8 cellular contexts compared by ENCODE assay signal in the genomic region with DNA sequence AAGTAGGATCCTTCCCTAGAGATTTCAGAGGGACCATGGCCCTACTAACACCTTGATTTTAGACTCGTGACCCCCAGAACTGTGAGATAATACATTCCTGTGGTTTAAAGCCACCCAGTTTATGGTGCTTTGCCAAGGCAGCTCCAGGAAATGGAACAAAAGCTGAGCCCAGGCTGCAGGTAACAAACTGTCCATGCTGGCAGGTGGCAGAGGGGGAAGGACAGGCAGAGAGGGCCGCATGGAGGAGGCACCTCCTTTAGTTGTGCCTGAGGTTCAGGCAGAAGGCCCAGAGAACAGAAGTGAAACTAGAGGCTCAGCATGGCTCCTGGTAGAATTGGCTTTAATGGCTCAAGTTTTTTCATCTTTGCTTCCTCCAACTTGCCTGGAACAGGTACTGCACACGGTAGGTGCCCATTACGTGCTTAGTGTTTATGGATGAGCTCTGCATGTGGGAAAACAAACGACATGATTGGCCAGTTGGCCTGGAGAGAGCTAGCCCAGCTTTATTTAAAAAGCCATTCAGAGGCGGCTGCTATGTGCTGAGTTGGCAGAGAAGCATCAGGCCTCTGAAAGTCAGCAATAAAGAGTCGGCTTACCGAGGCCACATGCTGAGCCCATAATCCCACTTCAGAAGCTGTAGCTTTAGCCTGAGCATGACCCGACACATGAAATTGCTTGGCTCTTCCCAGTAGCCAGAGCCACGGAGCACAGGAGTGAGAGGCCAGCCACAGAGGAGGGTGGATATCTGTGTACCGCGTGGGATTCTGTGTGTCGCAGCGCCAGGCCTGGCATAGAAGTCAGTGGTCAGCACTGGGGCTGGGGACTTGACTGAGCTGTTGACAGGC. TPM values are rescaled to one million over a fixed set of nuclear protein-coding genes. Genes with fewer than 3 reads are reported as not detected.
A peak's percentile ranks its signal among the peaks of the same experiment; 100 is the strongest.
DNase-seq lines count a peak whose midpoint lies in the region; ATAC-seq and TF ChIP-seq lines count a peak whose summit lies in the region.

No MANE protein-coding gene starts in this region.

- H3K9me3 ChIP-seq in HUES64 (ENCODE audit: insufficient read depth, low read depth, low read length) (no peaks in the 10 kb centered on the region), NT2/D1 (ENCODE audit: insufficient read depth, low read length) (no peaks in the 10 kb centered on the region), left ventricle myocardium inferior (replicated peaks) (no peaks in the 10 kb centered on the region), skeletal muscle tissue (ENCODE audit: control insufficient read depth in 3 of 3, low read length in 3 of 3) (no peaks in the 10 kb centered on the region)

- intact Hi-C loops in left ventricle myocardium inferior (cut with micrococcal nuclease): no loop called here

- H3K36me3 ChIP-seq in HUES64 (ENCODE audit: insufficient read depth, low read length): no peaks in the 10 kb centered on the region
- H3K36me3 ChIP-seq in NT2/D1 (ENCODE audit: insufficient read depth, insufficient read length, low read length): no peaks in the 10 kb centered on the region
- H3K36me3 ChIP-seq in left ventricle myocardium inferior: no peaks in the 10 kb centered on the region
- no peaks in the 10 kb centered on the region for H3K36me3 ChIP-seq in skeletal muscle tissue (ENCODE audit: control insufficient read depth in 3 of 3, insufficient read depth in 3 of 3, low read length in 3 of 3)

- H3K4me1 ChIP-seq in HUES64 (ENCODE audit: insufficient read depth, low read length): peaks cover 20% of the 10 kb centered on the region
- H3K4me1 ChIP-seq in NT2/D1 (ENCODE audit: insufficient read depth, insufficient read length): peaks cover 14% of the 10 kb centered on the region
- peaks cover 100% of the 10 kb centered on the region for H3K4me1 ChIP-seq in left ventricle myocardium inferior
- peaks cover 83 to 87% (median 84%) of the 10 kb centered on the region in 3 donors for H3K4me1 ChIP-seq in skeletal muscle tissue (ENCODE audit: control insufficient read depth in 3 of 3, insufficient read depth in 3 of 3, low read length in 3 of 3)

- in situ Hi-C loops in GM13977 (cut with MboI; ENCODE audit: low pct_unique_long_range_greater_than_20kb, low sequenced_read_pairs, unreplicated experiment): no loop called here

- H3K27me3 ChIP-seq in HUES64 (ENCODE audit: insufficient read depth, low read length) (no peaks in the 10 kb centered on the region), NT2/D1 (ENCODE audit: insufficient read depth, insufficient read length) (no peaks in the 10 kb centered on the region), left ventricle myocardium inferior (ENCODE audit: low read depth) (no peaks in the 10 kb centered on the region), skeletal muscle tissue (ENCODE audit: control insufficient read depth in 3 of 3, insufficient read depth in 3 of 3, low read length in 3 of 3) (no peaks in the 10 kb centered on the region)

- peak; percentile 67 for DNase-seq in NT2/D1 (ENCODE audit: low read depth, low spot score)
- peak; percentile 32 for DNase-seq in left ventricle myocardium inferior
- no peak for DNase-seq in T-helper 2 cell
- DNase-seq in activated T-cell treated with anti-CD3 and anti-CD28 coated beads, Interleukin-2, amount 50 U/mL, for 48 hours: no peak
- no peak for DNase-seq in GM13977 (ENCODE audit: low spot score)

- no peak for ATAC-seq in SK-N-SH treated with all-trans-retinoic acid at 6 μM for 48 hours

- H3K4me3 ChIP-seq in HUES64 (ENCODE audit: low read length): no peak overlapping the region
- H3K4me3 ChIP-seq in NT2/D1 (ENCODE audit: insufficient read length, low read depth): no peak overlapping the region
- no peak overlapping the region for H3K4me3 ChIP-seq in left ventricle myocardium inferior
- no peak overlapping the region for H3K4me3 ChIP-seq in skeletal muscle tissue (ENCODE audit: low read length in 3 of 3)

- 40% methylated on average over 14 of the region's 14 CpGs for WGBS in HUES64

- TF ChIP-seq CTCF in left ventricle myocardium inferior (IDR thresholded peaks at IDR 0.05; ENCODE audit: borderline replicate concordance) (no peak), GM13977 (IDR thresholded peaks at IDR 0.05; ENCODE audit: extremely low read depth, insufficient read depth, missing control alignments) (no peak)

- H3K27ac ChIP-seq in HUES64 (ENCODE audit: low read depth, low read length): peak overlapping the region; percentile 1; the same call in 1 of the 2 replicates
- peak overlapping the region; percentile 95 for H3K27ac ChIP-seq in left ventricle myocardium inferior (replicated peaks)
- peak overlapping the region; percentile 82 for H3K27ac ChIP-seq in skeletal muscle tissue (ENCODE audit: low read depth, low read length)

- H3K9ac ChIP-seq in HUES64 (ENCODE audit: low read depth, low read length) (no peak overlapping the region), NT2/D1 (ENCODE audit: insufficient read length, low read depth) (no peak overlapping the region), skeletal muscle tissue (ENCODE audit: low read depth in 1 of 3, low read length in 3 of 3) (peak overlapping the region in 2 of 3 donors; percentile 51 to 77)

TF ChIP-seq in SK-N-SH treated with all-trans-retinoic acid at 6 μM for 48 hours, 23 proteins besides CTCF, POLR2A, EP300 and RAD21:
- TF ChIP-seq TOX (CRISPR knock-in tag; IDR thresholded peaks at IDR 0.05; ENCODE audit: borderline replicate concordance): no peak
- TF ChIP-seq, protein P1, sequence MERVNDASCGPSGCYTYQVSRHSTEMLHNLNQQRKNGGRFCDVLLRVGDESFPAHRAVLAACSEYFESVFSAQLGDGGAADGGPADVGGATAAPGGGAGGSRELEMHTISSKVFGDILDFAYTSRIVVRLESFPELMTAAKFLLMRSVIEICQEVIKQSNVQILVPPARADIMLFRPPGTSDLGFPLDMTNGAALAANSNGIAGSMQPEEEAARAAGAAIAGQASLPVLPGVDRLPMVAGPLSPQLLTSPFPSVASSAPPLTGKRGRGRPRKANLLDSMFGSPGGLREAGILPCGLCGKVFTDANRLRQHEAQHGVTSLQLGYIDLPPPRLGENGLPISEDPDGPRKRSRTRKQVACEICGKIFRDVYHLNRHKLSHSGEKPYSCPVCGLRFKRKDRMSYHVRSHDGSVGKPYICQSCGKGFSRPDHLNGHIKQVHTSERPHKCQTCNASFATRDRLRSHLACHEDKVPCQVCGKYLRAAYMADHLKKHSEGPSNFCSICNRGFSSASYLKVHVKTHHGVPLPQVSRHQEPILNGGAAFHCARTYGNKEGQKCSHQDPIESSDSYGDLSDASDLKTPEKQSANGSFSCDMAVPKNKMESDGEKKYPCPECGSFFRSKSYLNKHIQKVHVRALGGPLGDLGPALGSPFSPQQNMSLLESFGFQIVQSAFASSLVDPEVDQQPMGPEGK (CRISPR knock-in tag; IDR thresholded peaks at IDR 0.05; ENCODE audit: borderline replicate concordance): no peak
- no peak for TF ChIP-seq SNAI2 (CRISPR knock-in tag; IDR thresholded peaks at IDR 0.05)
- no peak for TF ChIP-seq PPARA (CRISPR knock-in tag; IDR thresholded peaks at IDR 0.05; ENCODE audit: borderline replicate concordance)
- no peak for TF ChIP-seq ARNTL (CRISPR knock-in tag; IDR thresholded peaks at IDR 0.05; ENCODE audit: borderline replicate concordance, low read depth)
- TF ChIP-seq ZC3H10 (CRISPR knock-in tag; IDR thresholded peaks at IDR 0.05): no peak
- no peak for TF ChIP-seq ZNF70 (CRISPR knock-in tag; IDR thresholded peaks at IDR 0.05)

RNA-seq across cellular contexts. Expression of gene HS1BP3, which starts 36.5 kb away (rescaled TPM):
- polyA plus RNA-seq in HUES64 (2013, experiment 1 of 2): 7.3 TPM
- 10.7 TPM for polyA plus RNA-seq in HUES64 (2013, experiment 2 of 2)
- total RNA-seq in left ventricle myocardium inferior (16.6 TPM), skeletal muscle tissue (10.4 TPM)

RNA-seq across cellular contexts. Expression of gene GDF7, which starts 52.5 kb away (rescaled TPM):
- polyA plus RNA-seq in HUES64 (2013, experiment 1 of 2): 0.15 TPM
- 0.25 TPM for polyA plus RNA-seq in HUES64 (2013, experiment 2 of 2)
- 0.58 TPM for total RNA-seq in left ventricle myocardium inferior
- 0.52 TPM for total RNA-seq in skeletal muscle tissue

Comparison
In these comparisons a context has a peak if more than half of its experiments do, and no peak if none do; other contexts are left out.
1. H3K27ac ChIP-seq: peak in every context shown above with its lines; median percentile 95 in left ventricle myocardium inferior; 82 in skeletal muscle tissue; 1 in HUES64.
2. H3K9ac ChIP-seq: peak in skeletal muscle tissue (2 of 3); none in HUES64 (single experiment) and NT2/D1 (single experiment).
3. DNase-seq: peak in NT2/D1 (single experiment) and left ventricle myocardium inferior (single experiment); none in T-helper 2 cell (0 of 5), activated T-cell treated with anti-CD3 and anti-CD28 coated beads, Interleukin-2, amount 50 U/mL, for 48 hours (0 of 2) and GM13977 (single experiment).